ENCODE assay signal across 1 cellular context in genomic region chr16:88856122-88856827, GRCh38.
TF ChIP-seq lines count a peak whose summit lies in the region.

No MANE protein-coding gene starts in this region.

TF ChIP-seq in HCT116, 20 proteins besides CTCF, POLR2A, EP300 and RAD21 (continued from another document):
- TF ChIP-seq SIN3A (IDR thresholded peaks at IDR 0.05; ENCODE audit: low read depth) (no peak), JUND (IDR thresholded peaks at IDR 0.05) (no peak), CBX3 (IDR thresholded peaks at IDR 0.05; ENCODE audit: low read depth) (no peak), SRF (IDR thresholded peaks at IDR 0.05; ENCODE audit: low read depth) (no peak), ZFX (IDR thresholded peaks at IDR 0.05) (no peak), TCF7L2 (IDR thresholded peaks at IDR 0.05; ENCODE audit: borderline replicate concordance, extremely low read depth, insufficient read depth, insufficient read length) (no peak), ATF3 (IDR thresholded peaks at IDR 0.05) (no peak), CEBPB (IDR thresholded peaks at IDR 0.05; ENCODE audit: low read depth) (no peak), SP1 (IDR thresholded peaks at IDR 0.05; ENCODE audit: low read depth) (no peak), ZNF274 (IDR thresholded peaks at IDR 0.05; ENCODE audit: low read depth, low read length) (no peak), FOSL1 (IDR thresholded peaks at IDR 0.05; ENCODE audit: low read depth) (no peak), REST (IDR thresholded peaks at IDR 0.05; ENCODE audit: low read depth) (no peak), ZBTB33 (IDR thresholded peaks at IDR 0.05; ENCODE audit: extremely low read depth, insufficient replicate concordance, low read length) (no peak)
